ENCODE assay signal across 8 cellular contexts in the genomic region with DNA sequence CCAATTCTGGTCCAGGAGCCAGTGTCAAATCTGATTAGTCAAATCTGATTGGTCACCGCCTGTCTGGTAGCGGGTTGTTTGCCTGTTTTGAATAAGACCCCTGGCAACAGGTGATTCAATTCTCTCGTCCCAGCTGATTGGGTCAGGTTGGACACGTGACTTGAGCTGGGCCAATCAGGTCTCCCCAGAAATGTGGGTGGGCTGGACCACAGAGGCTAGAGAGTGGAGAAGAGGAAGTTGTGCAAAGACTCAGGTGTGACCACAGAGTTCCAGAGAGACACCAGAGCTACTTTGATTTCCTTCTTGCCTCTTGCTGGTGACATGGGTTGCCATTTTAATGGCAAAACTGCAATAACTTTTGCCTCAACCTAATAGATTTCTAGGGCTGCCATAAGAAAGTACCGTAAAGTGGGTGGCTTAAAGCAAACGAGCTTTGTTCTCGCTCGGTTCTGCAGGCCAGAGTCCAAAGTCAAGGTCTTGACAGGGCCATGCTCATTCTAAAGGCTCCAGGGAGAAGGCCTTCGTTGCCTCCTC.
DNase-seq lines count a peak whose midpoint lies in the region; ATAC-seq and TF ChIP-seq lines count a peak whose summit lies in the region.

No MANE protein-coding gene starts in this region.

- DNase-seq in COLO829 (ENCODE audit: low spot score) (peak; percentile 42), GM19240 (ENCODE audit: insufficient read length, low spot score) (peak; percentile 94), iPS-NIHi11 (ENCODE audit: low spot score) (peak; percentile 72), foreskin melanocyte (no peak)
- DNase-seq in activated T-helper 9 cell treated with anti-CD3 and anti-CD28 coated beads, Interleukin-2, amount 50 U/mL, for 16 hours (ENCODE audit: low read depth) = peak; percentile 54
- DNase-seq in stimulated activated CD8-positive, alpha-beta memory T cell treated with anti-CD3 and anti-CD28 coated beads, Interleukin-2, amount 100 ng/mL, for 48 hours (ENCODE audit: low read depth in 2 of 2) = peak; percentile 59 to 78

- peak; percentile 80 for ATAC-seq in HG03280 (IDR thresholded peaks at IDR 0.05; ENCODE audit: unreplicated experiment)

- TF ChIP-seq POLR2A in Raji (IDR thresholded peaks at IDR 0.05; ENCODE audit: insufficient read depth, low read depth, low read length) = peak; percentile 87
